11 cellular contexts compared by ENCODE assay signal in genomic region chr1:19665044-19665455, GRCh38. TPM values are rescaled to one million over a fixed set of nuclear protein-coding genes. Genes with fewer than 3 reads are reported as not detected.
DNase-seq lines count a peak whose midpoint lies in the region; ATAC-seq and TF ChIP-seq lines count a peak whose summit lies in the region.
"Had no signal": no experiment of that assay in that cellular context is flagged by ENCODE, and none has a peak within 500 bp of the region (broad histone marks: within the 10 kb centered on the region; RNA-seq: fewer than 3 reads in every experiment).

No MANE protein-coding gene starts in this region.

- H2BK12ac ChIP-seq in neuronal stem cell (ENCODE audit: low read length), result no peak overlapping the region

- peaks cover 44% of the 10 kb centered on the region for H3K4me1 Mint-ChIP-seq in CD4-positive, alpha-beta T cell (ENCODE audit: low read depth)
- H3K4me1 Mint-ChIP-seq: nephron had no signal

- no peak for ATAC-seq in CD4-positive, alpha-beta T cell (ENCODE audit: poor library complexity)
- no peak for ATAC-seq in GM21526 (IDR thresholded peaks at IDR 0.05; ENCODE audit: low FRiP score, unreplicated experiment)
- no peak for ATAC-seq in GM21390 (IDR thresholded peaks at IDR 0.05; ENCODE audit: unreplicated experiment)

- no peak overlapping the region for H3K27ac Mint-ChIP-seq in CD4-positive, alpha-beta T cell
- H3K27ac Mint-ChIP-seq: nephron had no signal

- peak overlapping the region; percentile 83 for H3K4me3 Mint-ChIP-seq in CD4-positive, alpha-beta T cell

- H3K23ac ChIP-seq in neuronal stem cell (ENCODE audit: low read depth, low read length, poor library complexity), result no peak overlapping the region

- no peaks in the 10 kb centered on the region for H3K9me3 ChIP-seq in CD4-positive, alpha-beta T cell (ENCODE audit: control insufficient read depth, low read length)
- H3K9me3 ChIP-seq in HAP-1 (no peaks in the 10 kb centered on the region), colonic mucosa (no peaks in the 10 kb centered on the region), neuronal stem cell (replicated peaks in 1 of 2; ENCODE audit: control insufficient read depth in 2 of 2, insufficient read depth in 1 of 2, low read depth in 1 of 2, low read length in 2 of 2) (peaks cover 0 to 2% of the 10 kb centered on the region in 2 donors)

- peak overlapping the region; percentile 64 for H2AFZ ChIP-seq in neuronal stem cell (ENCODE audit: low read length)

- no peak overlapping the region for H4K91ac ChIP-seq in neuronal stem cell (ENCODE audit: low read depth, low read length, poor library complexity)

- in situ Hi-C loops in HAP-1 (cut with MboI; ENCODE audit: low sequenced_read_pairs), result no loop called here

- H3K27me3 Mint-ChIP-seq in CD4-positive, alpha-beta T cell, result peaks cover 53% of the 10 kb centered on the region

- H3K79me1 ChIP-seq in neuronal stem cell (ENCODE audit: low read depth, low read length), result peaks cover 2% of the 10 kb centered on the region

- no peak overlapping the region for H3K14ac ChIP-seq in neuronal stem cell (ENCODE audit: low read length)

- no peak overlapping the region for H4K8ac ChIP-seq in neuronal stem cell (ENCODE audit: low read depth, low read length)

- H3K36me3 Mint-ChIP-seq in CD4-positive, alpha-beta T cell (ENCODE audit: low read depth), result no peaks in the 10 kb centered on the region

- H3K4me2 ChIP-seq in neuronal stem cell (ENCODE audit: insufficient read depth, low read length, poor library complexity, severe bottlenecking), result peak overlapping the region; percentile 89
- H3K4me2 ChIP-seq: KMS-11 had no signal

- H3K18ac ChIP-seq in neuronal stem cell (ENCODE audit: low read length), result peak overlapping the region; percentile 70

- H3K4ac ChIP-seq in neuronal stem cell (ENCODE audit: low read length), result no peak overlapping the region

- H3K4me3 ChIP-seq in HAP-1, result peak overlapping the region; percentile 37
- H3K4me3 ChIP-seq in colonic mucosa, result peak overlapping the region; percentile 19
- H3K4me3 ChIP-seq in neuronal stem cell (ENCODE audit: low read length in 2 of 2), result peak overlapping the region in 1 of 2 donors; percentile 81

- H3K9ac ChIP-seq in colonic mucosa (ENCODE audit: low read depth in 2 of 2, low read length in 2 of 2) (no peak overlapping the region), neuronal stem cell (ENCODE audit: low read depth, low read length, poor library complexity) (peak overlapping the region; percentile 51)
- H3K9ac ChIP-seq: KMS-11 had no signal

- H2BK15ac ChIP-seq in neuronal stem cell (ENCODE audit: low read length), result no peak overlapping the region

- no peak for TF ChIP-seq CTCF in CD4-positive, alpha-beta T cell (IDR thresholded peaks at IDR 0.05)
- TF ChIP-seq CTCF in colonic mucosa (IDR thresholded peaks at IDR 0.05), result no peak

- H3K27me3 ChIP-seq in CD4-positive, alpha-beta T cell (ENCODE audit: control insufficient read depth, insufficient read depth, low read length), result peaks cover 10% of the 10 kb centered on the region
- no peaks in the 10 kb centered on the region for H3K27me3 ChIP-seq in HAP-1 (ENCODE audit: low read depth)
- peaks cover 27% of the 10 kb centered on the region for H3K27me3 ChIP-seq in colonic mucosa
- peaks cover 20 to 82% (median 46%) of the 10 kb centered on the region in 3 experiments for H3K27me3 ChIP-seq in neuronal stem cell (ENCODE audit: control insufficient read depth in 3 of 3, insufficient read depth in 3 of 3, low read depth in 1 of 3, low read length in 3 of 3)

- H2BK5ac ChIP-seq in neuronal stem cell (ENCODE audit: low read length), result no peak overlapping the region

- no CpG with 5 or more reads among the region's 44 CpGs for WGBS in neuronal stem cell (ENCODE audit: extremely low coverage in 2 of 2, insufficient read length in 2 of 2, insufficient replicate concordance in 1 of 2), 2 donors

- intact Hi-C loops in CD4-positive, alpha-beta T cell (cut with DNase I, micrococcal nuclease), result loop anchor here in 1 of 2 experiments (10.0 kb wide), 1 partner anchor 380 kb away; no protein-coding TSS in a partner anchor
- intact Hi-C loops in colonic mucosa (cut with DNase I), result no loop called here

- no peak overlapping the region for H3K27ac ChIP-seq in CD4-positive, alpha-beta T cell (ENCODE audit: low read depth, low read length)
- H3K27ac ChIP-seq in colonic mucosa (no peak overlapping the region), neuronal stem cell (replicated peaks; ENCODE audit: low read length) (no peak overlapping the region)
- H3K27ac ChIP-seq: KMS-11 had no signal

- no peaks in the 10 kb centered on the region for H3K9me3 Mint-ChIP-seq in CD4-positive, alpha-beta T cell
- H3K9me3 Mint-ChIP-seq: nephron had no signal

- no peak overlapping the region for H2BK120ac ChIP-seq in neuronal stem cell (ENCODE audit: low read depth, low read length)

- H3K4me1 ChIP-seq in HAP-1 (no peaks in the 10 kb centered on the region; the same call in 1 of the 2 replicates), colonic mucosa (no peaks in the 10 kb centered on the region), neuronal stem cell (ENCODE audit: control insufficient read depth in 2 of 2, insufficient read depth in 1 of 2, low read depth in 1 of 2, low read length in 2 of 2) (no peaks in the 10 kb centered on the region)

- H3K36me3 ChIP-seq in HAP-1 (replicated peaks), result no peaks in the 10 kb centered on the region
- H3K36me3 ChIP-seq in colonic mucosa, result no peaks in the 10 kb centered on the region
- no peaks in the 10 kb centered on the region for H3K36me3 ChIP-seq in neuronal stem cell (replicated peaks in 1 of 2; ENCODE audit: control insufficient read depth in 2 of 2, insufficient read depth in 2 of 2, low read length in 2 of 2)

- H2AK5ac ChIP-seq in neuronal stem cell (ENCODE audit: low read depth, low read length), result no peak overlapping the region

- no peak for DNase-seq in CD4-positive, alpha-beta T cell
- DNase-seq in HAP-1 (ENCODE audit: low spot score in 2 of 2) (no peak), colonic mucosa (no peak), neuronal stem cell (ENCODE audit: low spot score) (no peak), NCI-H524 (lab: John Stamatoyannopoulos, UW) (no peak)
- DNase-seq in activated CD4-positive, CD25-positive, alpha-beta regulatory T cell treated with anti-CD3 and anti-CD28 coated beads, Interleukin-2, amount 50 U/mL, for 72 hours, result no peak
- DNase-seq: NCI-H524 treated with DMSO at 0.1 percent for 48 hours had no signal

- CTCF ChIA-PET in CD4-positive, alpha-beta T cell (lab: Charles Lee), result no interaction called here

- POLR2A ChIA-PET in CD4-positive, alpha-beta T cell (lab: Charles Lee), result no interaction called here

RNA-seq across cellular contexts. Expression of gene HTR6, which starts 0.4 kb away (rescaled TPM):
- total RNA-seq in CD4-positive, alpha-beta T cell, result 1 to 10 TPM; 2.1 to 2.2 TPM
- total RNA-seq in colonic mucosa, result not detected
- polyA plus RNA-seq in neuronal stem cell (2013, experiment 1 of 2), result 0.26 TPM
- 0.18 TPM for polyA plus RNA-seq in neuronal stem cell (2013, experiment 2 of 2)

RNA-seq across cellular contexts. Expression of gene NBL1, which starts 20.9 kb away (rescaled TPM):
- total RNA-seq in CD4-positive, alpha-beta T cell, result 10 to 100 TPM; 26.4 to 29.7 TPM
- total RNA-seq in colonic mucosa, result 100 to 1,000 TPM; 340 to 393 TPM
- 21.8 TPM for polyA plus RNA-seq in neuronal stem cell (2013, experiment 1 of 2)
- polyA plus RNA-seq in neuronal stem cell (2013, experiment 2 of 2), result 20.7 TPM

Comparison
In these comparisons a context has a peak if more than half of its experiments do, and no peak if none do; other contexts are left out.
1. RNA of gene NBL1, which starts 20.9 kb away (total RNA-seq): 340 to 393 TPM in colonic mucosa; 26.4 to 29.7 TPM in CD4-positive, alpha-beta T cell; every median in the first group is over 10 times any median in the second.